In the genomic region with DNA sequence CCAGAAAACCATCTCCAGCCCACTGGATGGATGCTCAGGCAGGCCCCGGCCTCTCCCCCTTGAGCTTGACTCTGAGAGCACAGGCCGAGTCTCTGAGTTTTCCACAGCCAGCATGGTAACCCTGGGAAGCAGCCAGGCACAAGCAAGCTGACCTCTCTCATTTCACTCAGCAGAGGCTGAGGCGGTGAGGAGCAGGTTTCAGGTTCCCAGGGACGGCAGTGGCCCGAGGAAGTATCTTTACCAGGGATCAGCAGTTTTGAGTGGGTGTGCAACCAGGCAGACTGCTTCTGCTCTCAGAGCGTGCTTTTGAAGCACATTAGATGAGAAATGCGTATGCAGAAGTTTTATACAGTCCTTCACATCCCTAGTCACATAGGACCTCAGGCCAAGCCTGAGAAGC, we compare ENCODE assay signal across 1 cellular context.
TF ChIP-seq lines count a peak whose summit lies in the region.

No MANE protein-coding gene starts in this region.

TF ChIP-seq in HepG2, 621 proteins besides CTCF, POLR2A, EP300 and RAD21:
- TF ChIP-seq SMC3 (IDR thresholded peaks at IDR 0.05; ENCODE audit: low read length) (no peak), PBX3 (CRISPR knock-in tag; IDR thresholded peaks at IDR 0.05; ENCODE audit: borderline replicate concordance) (no peak), ZNF629 (CRISPR knock-in tag; conservative IDR thresholded peaks at IDR 0.05) (no peak), NFKBIZ (CRISPR knock-in tag; IDR thresholded peaks at IDR 0.05) (no peak), ZNF234 (CRISPR knock-in tag; conservative IDR thresholded peaks at IDR 0.05) (no peak), ZMYM4 (CRISPR knock-in tag; IDR thresholded peaks at IDR 0.05) (no peak), TRIM24 (CRISPR knock-in tag; IDR thresholded peaks at IDR 0.05) (no peak), GABPB1 (CRISPR knock-in tag; IDR thresholded peaks at IDR 0.05) (no peak), RFX3 (CRISPR knock-in tag; IDR thresholded peaks at IDR 0.05) (no peak), ZBTB2 (CRISPR knock-in tag; IDR thresholded peaks at IDR 0.05; ENCODE audit: low read depth) (no peak), NR1H2 (CRISPR knock-in tag; IDR thresholded peaks at IDR 0.05; ENCODE audit: borderline replicate concordance, low read depth) (no peak), CENPT (CRISPR knock-in tag; IDR thresholded peaks at IDR 0.05; ENCODE audit: low read depth) (no peak), KLF6 (CRISPR knock-in tag; IDR thresholded peaks at IDR 0.05) (no peak)
- TF ChIP-seq, protein P1, sequence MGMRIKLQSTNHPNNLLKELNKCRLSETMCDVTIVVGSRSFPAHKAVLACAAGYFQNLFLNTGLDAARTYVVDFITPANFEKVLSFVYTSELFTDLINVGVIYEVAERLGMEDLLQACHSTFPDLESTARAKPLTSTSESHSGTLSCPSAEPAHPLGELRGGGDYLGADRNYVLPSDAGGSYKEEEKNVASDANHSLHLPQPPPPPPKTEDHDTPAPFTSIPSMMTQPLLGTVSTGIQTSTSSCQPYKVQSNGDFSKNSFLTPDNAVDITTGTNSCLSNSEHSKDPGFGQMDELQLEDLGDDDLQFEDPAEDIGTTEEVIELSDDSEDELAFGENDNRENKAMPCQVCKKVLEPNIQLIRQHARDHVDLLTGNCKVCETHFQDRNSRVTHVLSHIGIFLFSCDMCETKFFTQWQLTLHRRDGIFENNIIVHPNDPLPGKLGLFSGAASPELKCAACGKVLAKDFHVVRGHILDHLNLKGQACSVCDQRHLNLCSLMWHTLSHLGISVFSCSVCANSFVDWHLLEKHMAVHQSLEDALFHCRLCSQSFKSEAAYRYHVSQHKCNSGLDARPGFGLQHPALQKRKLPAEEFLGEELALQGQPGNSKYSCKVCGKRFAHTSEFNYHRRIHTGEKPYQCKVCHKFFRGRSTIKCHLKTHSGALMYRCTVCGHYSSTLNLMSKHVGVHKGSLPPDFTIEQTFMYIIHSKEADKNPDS (CRISPR knock-in tag; IDR thresholded peaks at IDR 0.05) = no peak
